ENCODE assay signal across 8 cellular contexts in genomic region chr16:73956592-73957495, GRCh38.
DNase-seq lines count a peak whose midpoint lies in the region; ATAC-seq lines count a peak whose summit lies in the region.

No MANE protein-coding gene starts in this region.

- DNase-seq in EL: peak; percentile 58
- peak; percentile 27 for DNase-seq in HCEC 1CT
- DNase-seq in NCI-H345 treated with DMSO at 0.1 percent for 48 hours (lab: John Stamatoyannopoulos, UW; ENCODE audit: unreplicated experiment): peak; percentile 17
- peak; percentile 50 for DNase-seq in activated CD8-positive, alpha-beta T cell treated with anti-CD3 and anti-CD28 coated beads, Interleukin-2, amount 10 ng/mL, durations not matched to agents 7 days and 5 days
- DNase-seq in globus pallidus (ENCODE audit: low spot score): peak; percentile 33
- peak; percentile 59 for DNase-seq in pons (ENCODE audit: low spot score)
- DNase-seq in activated gamma-delta T cell (lab: John Stamatoyannopoulos, UW): no peak

- H3K27me3 Mint-ChIP-seq in activated CD8-positive, alpha-beta T cell treated with anti-CD3 and anti-CD28 coated beads, Interleukin-2, amount 10 ng/mL, durations not matched to agents 7 days and 5 days (ENCODE audit: low read depth): no peaks in the 10 kb centered on the region

- CTCF ChIA-PET in activated CD8-positive, alpha-beta T cell treated with anti-CD3 and anti-CD28 coated beads, Interleukin-2, amount 10 ng/mL, durations not matched to agents 7 days and 5 days (lab: Charles Lee): interaction anchor here (1.4 to 2.4 kb wide), 4 partner anchors 11 to 151 kb away, joined by 3 to 7 read pairs (median 4); no protein-coding TSS in a partner anchor

- no peak for ATAC-seq in activated CD8-positive, alpha-beta T cell treated with anti-CD3 and anti-CD28 coated beads, Interleukin-2, amount 10 ng/mL, durations not matched to agents 7 days and 5 days
- no peak for ATAC-seq in HG02759 (IDR thresholded peaks at IDR 0.05; ENCODE audit: unreplicated experiment)

- no peak overlapping the region for H3K4me3 Mint-ChIP-seq in activated CD8-positive, alpha-beta T cell treated with anti-CD3 and anti-CD28 coated beads, Interleukin-2, amount 10 ng/mL, durations not matched to agents 7 days and 5 days

- no peaks in the 10 kb centered on the region for H3K4me1 Mint-ChIP-seq in activated CD8-positive, alpha-beta T cell treated with anti-CD3 and anti-CD28 coated beads, Interleukin-2, amount 10 ng/mL, durations not matched to agents 7 days and 5 days (ENCODE audit: low read depth)

- no peaks in the 10 kb centered on the region for H3K9me3 Mint-ChIP-seq in activated CD8-positive, alpha-beta T cell treated with anti-CD3 and anti-CD28 coated beads, Interleukin-2, amount 10 ng/mL, durations not matched to agents 7 days and 5 days (ENCODE audit: insufficient read depth)

- H3K27ac Mint-ChIP-seq in activated CD8-positive, alpha-beta T cell treated with anti-CD3 and anti-CD28 coated beads, Interleukin-2, amount 10 ng/mL, durations not matched to agents 7 days and 5 days: no peak overlapping the region

- H3K36me3 Mint-ChIP-seq in activated CD8-positive, alpha-beta T cell treated with anti-CD3 and anti-CD28 coated beads, Interleukin-2, amount 10 ng/mL, durations not matched to agents 7 days and 5 days (ENCODE audit: low read depth): no peaks in the 10 kb centered on the region

- POLR2A ChIA-PET in activated CD8-positive, alpha-beta T cell treated with anti-CD3 and anti-CD28 coated beads, Interleukin-2, amount 10 ng/mL, durations not matched to agents 7 days and 5 days (lab: Charles Lee): no interaction called here
